In genomic region chr3:72847751-72848702, GRCh38 we compare ENCODE assay signal across 8 cellular contexts. TPM values are rescaled to one million over a fixed set of nuclear protein-coding genes. Genes with fewer than 3 reads are reported as not detected.
A peak's percentile ranks its signal among the peaks of the same experiment; 100 is the strongest.
DNase-seq lines count a peak whose midpoint lies in the region; TF ChIP-seq lines count a peak whose summit lies in the region.

SHQ1 (minus strand) TSS chr3:72848445; CDS start chr3:72848340, 105 bp downstream.

- POLR2A ChIA-PET in SK-N-SH (lab: Yijun Ruan, JAX), result no interaction called here

- H3K36me3 ChIP-seq in GM06990 (ENCODE audit: control insufficient read depth, insufficient read depth, low read length) (no peaks in the 10 kb centered on the region), SK-N-SH (replicated peaks in 1 of 2; ENCODE audit: control insufficient read depth in 1 of 2, insufficient read depth in 2 of 2, low read length in 1 of 2) (no peaks in the 10 kb centered on the region)

- H3K4me3 ChIP-seq in GM06990 (replicated peaks; ENCODE audit: low read depth, low read length) (peak within 1 kb of the TSS; percentile 98), HFF-Myc (replicated peaks; ENCODE audit: low read depth, low read length) (peak within 1 kb of the TSS; percentile 98), SK-N-SH (ENCODE audit: low read depth in 2 of 2, low read length in 1 of 2) (peak within 1 kb of the TSS; percentile 94 to 97)

- no peaks in the 10 kb centered on the region for H3K27me3 ChIP-seq in GM06990 (replicated peaks; ENCODE audit: control insufficient read depth, insufficient read depth, low read length)
- H3K27me3 ChIP-seq in SK-N-SH (ENCODE audit: insufficient read depth), result no peaks in the 10 kb centered on the region

- H2AFZ ChIP-seq in SK-N-SH (ENCODE audit: low read depth), result peak within 1 kb of the TSS; percentile 97

- WGBS in SK-N-SH (ENCODE audit: low lambda C conversion rate), result under 1% methylated on average over 52 of the region's 86 CpGs

- H3K9me3 Mint-ChIP-seq in activated naive CD4-positive, alpha-beta T cell treated with anti-CD3 and anti-CD28 coated beads, Interleukin-2, amount 10 ng/mL, durations not matched to agents 7 days and 5 days, result no peaks in the 10 kb centered on the region

- H3K79me2 ChIP-seq in SK-N-SH (ENCODE audit: insufficient read depth), result peaks cover 46% of the 10 kb centered on the region

- peaks cover 2% of the 10 kb centered on the region for H3K36me3 Mint-ChIP-seq in activated naive CD4-positive, alpha-beta T cell treated with anti-CD3 and anti-CD28 coated beads, Interleukin-2, amount 10 ng/mL, durations not matched to agents 7 days and 5 days

- H3F3A ChIP-seq in SK-N-SH (replicated peaks; ENCODE audit: insufficient read depth), result peaks cover 12% of the 10 kb centered on the region

- peaks cover 5% of the 10 kb centered on the region for H3K27me3 Mint-ChIP-seq in activated naive CD4-positive, alpha-beta T cell treated with anti-CD3 and anti-CD28 coated beads, Interleukin-2, amount 10 ng/mL, durations not matched to agents 7 days and 5 days

- peaks cover 10% of the 10 kb centered on the region; the same call in 1 of the 2 replicates for H4K20me1 ChIP-seq in SK-N-SH (ENCODE audit: insufficient read depth)

- H3K4me3 Mint-ChIP-seq in activated naive CD4-positive, alpha-beta T cell treated with anti-CD3 and anti-CD28 coated beads, Interleukin-2, amount 10 ng/mL, durations not matched to agents 7 days and 5 days, result peak within 1 kb of the TSS; percentile 88

- TF ChIP-seq EP300 in SK-N-SH (IDR thresholded peaks at IDR 0.05; ENCODE audit: borderline replicate concordance in 1 of 2, low read depth in 1 of 2, low read length in 1 of 2), result no peak

- TF ChIP-seq RAD21 in SK-N-SH (IDR thresholded peaks at IDR 0.05; ENCODE audit: low read length), result no peak

- CTCF ChIA-PET in SK-N-SH (lab: Yijun Ruan, JAX), result interaction anchor here (0.8 to 5.4 kb wide), 7 partner anchors 26 to 973 kb away, joined by 3 to 55 read pairs (median 5); partner anchors contain the start of gene GXYLT2
- CTCF ChIA-PET in activated naive CD4-positive, alpha-beta T cell treated with anti-CD3 and anti-CD28 coated beads, Interleukin-2, amount 10 ng/mL, durations not matched to agents 7 days and 5 days (lab: Charles Lee), result interaction anchor here (1.1 to 1.9 kb wide), 3 partner anchors 26 to 238 kb away, joined by 3 to 8 read pairs (median 8); no protein-coding TSS in a partner anchor

- no peaks in the 10 kb centered on the region for H3K9me2 ChIP-seq in SK-N-SH

- H3K27ac Mint-ChIP-seq in activated naive CD4-positive, alpha-beta T cell treated with anti-CD3 and anti-CD28 coated beads, Interleukin-2, amount 10 ng/mL, durations not matched to agents 7 days and 5 days, result peak within 1 kb of the TSS; percentile 39

- H3K27ac ChIP-seq in SK-N-SH (ENCODE audit: low read depth in 2 of 2, low read length in 1 of 2), result peak within 1 kb of the TSS; percentile 73 to 77

- H3K4me1 ChIP-seq in SK-N-SH (ENCODE audit: control insufficient read depth in 1 of 2, insufficient read depth in 2 of 2, low read depth in 1 of 2, low read length in 1 of 2), result peaks cover 8 to 12% of the 10 kb centered on the region in 2 experiments; a peak in 3 of 4 replicates

- DNase-seq in GM06990 (ENCODE audit: extremely low read depth, insufficient read length) (peak; percentile 90), HFF-Myc (ENCODE audit: extremely low read depth, low read depth) (peak; percentile 78), MV-4-11 (lab: John Stamatoyannopoulos, UW) (peak; percentile 95), SK-N-SH (peak; percentile 93), globus pallidus (ENCODE audit: low spot score) (peak; percentile 92), non-pigmented ciliary epithelial cell (ENCODE audit: low read depth) (peak; percentile 67), superior temporal gyrus (ENCODE audit: extremely low spot score) (peak; percentile 97)
- peak; percentile 97 for DNase-seq in activated naive CD4-positive, alpha-beta T cell treated with anti-CD3 and anti-CD28 coated beads, Interleukin-2, amount 10 ng/mL, durations not matched to agents 7 days and 5 days

- peak within 1 kb of the TSS; percentile 77 for H3K9ac ChIP-seq in SK-N-SH

- peaks cover 52% of the 10 kb centered on the region for H3K4me1 Mint-ChIP-seq in activated naive CD4-positive, alpha-beta T cell treated with anti-CD3 and anti-CD28 coated beads, Interleukin-2, amount 10 ng/mL, durations not matched to agents 7 days and 5 days

- H3K4me2 ChIP-seq in SK-N-SH, result peak within 1 kb of the TSS; percentile 97

- no peak for TF ChIP-seq CTCF in GM06990 (IDR thresholded peaks at IDR 0.05; ENCODE audit: insufficient read depth, low read length, poor library complexity, severe bottlenecking)
- TF ChIP-seq CTCF in HFF-Myc (IDR thresholded peaks at IDR 0.05; ENCODE audit: low read depth, low read length, missing control alignments), result no peak
- TF ChIP-seq CTCF in SK-N-SH (IDR thresholded peaks at IDR 0.05), result no peak

- no peaks in the 10 kb centered on the region for H3K9me3 ChIP-seq in SK-N-SH

TF ChIP-seq in SK-N-SH, 30 proteins besides CTCF, POLR2A, EP300 and RAD21 (continues in another document):
- TF ChIP-seq RCOR1 (IDR thresholded peaks at IDR 0.05; ENCODE audit: low read length), result no peak
- no peak for TF ChIP-seq IRF3 (IDR thresholded peaks at IDR 0.05; ENCODE audit: low read depth, low read length)
- peak; percentile 82 for TF ChIP-seq ELF1 (IDR thresholded peaks at IDR 0.05)
- peak; percentile 63 for TF ChIP-seq TAF1 (IDR thresholded peaks at IDR 0.05; ENCODE audit: borderline replicate concordance, low read depth, low read length)
- no peak for TF ChIP-seq TCF12 (IDR thresholded peaks at IDR 0.05)
- no peak for TF ChIP-seq MEF2A (IDR thresholded peaks at IDR 0.05; ENCODE audit: borderline replicate concordance, low read depth)
- no peak for TF ChIP-seq PBX3 (IDR thresholded peaks at IDR 0.05)
- peak; percentile 99 for TF ChIP-seq MXI1 (IDR thresholded peaks at IDR 0.05; ENCODE audit: low read depth, low read length)
- no peak for TF ChIP-seq SMC3 (IDR thresholded peaks at IDR 0.05; ENCODE audit: low read depth, low read length)
- no peak; the same call in 1 of the 2 replicates for TF ChIP-seq RFX5 (IDR thresholded peaks at IDR 0.05; ENCODE audit: low read length)
- no peak for TF ChIP-seq USF2 (IDR thresholded peaks at IDR 0.05; ENCODE audit: borderline replicate concordance, low read depth, low read length)
- TF ChIP-seq POLR2AphosphoS5 (IDR thresholded peaks at IDR 0.05; ENCODE audit: low read depth, low read length), result peak; percentile 75
- peak; percentile 37; the same call in 1 of the 2 replicates for TF ChIP-seq NRF1 (IDR thresholded peaks at IDR 0.05; ENCODE audit: low read depth, low read length)
- no peak for TF ChIP-seq EZH2phosphoT487 (IDR thresholded peaks at IDR 0.05; ENCODE audit: borderline replicate concordance, low read depth)
- TF ChIP-seq GABPA (IDR thresholded peaks at IDR 0.05; ENCODE audit: low read depth), result peak; percentile 97
- TF ChIP-seq NFIC (IDR thresholded peaks at IDR 0.05; ENCODE audit: borderline replicate concordance), result no peak
- TF ChIP-seq FOXJ3 (CRISPR knock-in tag; IDR thresholded peaks at IDR 0.05), result no peak
- no peak for TF ChIP-seq TEAD4 (IDR thresholded peaks at IDR 0.05; ENCODE audit: borderline replicate concordance, insufficient read depth)
- no peak for TF ChIP-seq USF1 (IDR thresholded peaks at IDR 0.05; ENCODE audit: borderline replicate concordance, low read depth)
- TF ChIP-seq GATA2 (CRISPR knock-in tag; IDR thresholded peaks at IDR 0.05), result no peak

RNA-seq across cellular contexts. Expression of gene SHQ1, which starts in this region (rescaled TPM):
- 10.5 and 11.7 TPM in 2 replicates for polyA plus RNA-seq in SK-N-SH (2012; rRNA removed)
- 14.8 and 16.1 TPM in 2 replicates for polyA plus RNA-seq in SK-N-SH (2012; cell fraction: cytosol; rRNA removed)
- polyA plus RNA-seq in SK-N-SH (2012; cell fraction: nucleus; rRNA removed), result 8.3 and 14.7 TPM in 2 replicates

Comparison
In these comparisons a context has a peak if more than half of its experiments do, and no peak if none do; other contexts are left out.
1. Peak in every context shown above with its lines: DNase-seq, H3K4me3 ChIP-seq and H3K27ac ChIP-seq.